ENCODE assay signal across 16 cellular contexts in the genomic region with DNA sequence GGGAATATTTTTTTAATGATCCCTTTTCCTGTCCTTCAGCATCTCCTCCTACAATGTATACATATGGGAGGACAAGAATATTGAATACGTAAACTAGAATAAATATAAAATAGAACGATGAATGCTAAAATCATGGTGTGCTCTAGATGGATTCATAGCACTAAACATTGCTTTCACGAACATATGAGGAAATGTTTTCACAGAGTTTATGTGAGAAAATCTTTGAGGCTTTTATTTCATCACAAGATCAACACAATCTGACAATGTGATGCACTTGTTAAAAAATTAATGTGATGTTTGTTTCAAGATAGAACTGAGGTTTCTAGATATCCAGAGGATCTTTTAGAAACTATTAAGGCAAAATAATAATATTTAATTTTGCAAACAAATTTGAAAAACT. TPM values are rescaled to one million over a fixed set of nuclear protein-coding genes. Genes with fewer than 3 reads are reported as not detected.
"Had no signal": no experiment of that assay in that cellular context is flagged by ENCODE, and none has a peak within 500 bp of the region (broad histone marks: within the 10 kb centered on the region; RNA-seq: fewer than 3 reads in every experiment).

No MANE protein-coding gene starts in this region.

- H3K27ac ChIP-seq: cardiac muscle cell, colonic mucosa, hepatocyte, psoas muscle, testis had no signal

- ATAC-seq: activated naive CD8-positive, alpha-beta T cell treated with anti-CD3 and anti-CD28 coated beads, Interleukin-2, amount 50 U/mL, for 24 hours; psoas muscle; stimulated activated naive CD8-positive, alpha-beta T cell treated with anti-CD3 and anti-CD28 coated beads, Interleukin-15, amount 100 ng/mL, for 72 hours had no signal

- H3K36me3 ChIP-seq: cardiac muscle cell, colonic mucosa had no signal

- DNase-seq: activated CD4-positive, alpha-beta T cell treated with anti-CD3 and anti-CD28 coated beads, Interleukin-2, amount 50 U/mL, for 1 hour; activated gamma-delta T cell; activated naive CD8-positive, alpha-beta T cell treated with anti-CD3 and anti-CD28 coated beads, Interleukin-2, amount 50 U/mL, for 24 hours; activated T-cell treated with anti-CD3 and anti-CD28 coated beads, Interleukin-2, amount 50 U/mL, for 1 hour; colonic mucosa; effector CD4-positive, alpha-beta T cell; midbrain; psoas muscle; stimulated activated CD4-positive, alpha-beta T cell treated with anti-CD3 and anti-CD28 coated beads, Interleukin-4, amount 100 ng/mL, for 1 hour; stimulated activated CD8-positive, alpha-beta memory T cell treated with anti-CD3 and anti-CD28 coated beads, Interleukin-4, amount 100 ng/mL, for 48 hours; stimulated activated naive CD8-positive, alpha-beta T cell treated with anti-CD3 and anti-CD28 coated beads, Interleukin-15, amount 100 ng/mL, for 72 hours; testis had no signal

- H3K4me3 ChIP-seq: cardiac muscle cell, hepatocyte, lung, testis had no signal

- H3K27me3 ChIP-seq: cardiac muscle cell, colonic mucosa, hepatocyte, testis had no signal

- H3K9me3 ChIP-seq: colonic mucosa, psoas muscle, testis had no signal

- H3K27me3 Mint-ChIP-seq: activated naive CD8-positive, alpha-beta T cell treated with anti-CD3 and anti-CD28 coated beads, Interleukin-2, amount 50 U/mL, for 24 hours; stimulated activated naive CD8-positive, alpha-beta T cell treated with anti-CD3 and anti-CD28 coated beads, Interleukin-15, amount 100 ng/mL, for 72 hours had no signal

- H3K27ac Mint-ChIP-seq: stimulated activated naive CD8-positive, alpha-beta T cell treated with anti-CD3 and anti-CD28 coated beads, Interleukin-15, amount 100 ng/mL, for 72 hours had no signal

- H3K4me1 ChIP-seq: colonic mucosa, psoas muscle, testis had no signal

RNA-seq across cellular contexts. Expression of gene CARD16, which starts 3.0 kb away (rescaled TPM):
- total RNA-seq: cardiac muscle cell had no signal
- polyA plus RNA-seq: cardiac muscle cell had no signal

RNA-seq across cellular contexts. Expression of gene CASP1, which starts 7.2 kb away (rescaled TPM):
- total RNA-seq: cardiac muscle cell had no signal

RNA-seq across cellular contexts. Expression of gene CASP5, which starts 19.2 kb away (rescaled TPM):
- total RNA-seq: cardiac muscle cell, psoas muscle, testis, ureter had no signal
- polyA plus RNA-seq: cardiac muscle cell had no signal
